ENCODE assay signal across 8 cellular contexts in the genomic region with DNA sequence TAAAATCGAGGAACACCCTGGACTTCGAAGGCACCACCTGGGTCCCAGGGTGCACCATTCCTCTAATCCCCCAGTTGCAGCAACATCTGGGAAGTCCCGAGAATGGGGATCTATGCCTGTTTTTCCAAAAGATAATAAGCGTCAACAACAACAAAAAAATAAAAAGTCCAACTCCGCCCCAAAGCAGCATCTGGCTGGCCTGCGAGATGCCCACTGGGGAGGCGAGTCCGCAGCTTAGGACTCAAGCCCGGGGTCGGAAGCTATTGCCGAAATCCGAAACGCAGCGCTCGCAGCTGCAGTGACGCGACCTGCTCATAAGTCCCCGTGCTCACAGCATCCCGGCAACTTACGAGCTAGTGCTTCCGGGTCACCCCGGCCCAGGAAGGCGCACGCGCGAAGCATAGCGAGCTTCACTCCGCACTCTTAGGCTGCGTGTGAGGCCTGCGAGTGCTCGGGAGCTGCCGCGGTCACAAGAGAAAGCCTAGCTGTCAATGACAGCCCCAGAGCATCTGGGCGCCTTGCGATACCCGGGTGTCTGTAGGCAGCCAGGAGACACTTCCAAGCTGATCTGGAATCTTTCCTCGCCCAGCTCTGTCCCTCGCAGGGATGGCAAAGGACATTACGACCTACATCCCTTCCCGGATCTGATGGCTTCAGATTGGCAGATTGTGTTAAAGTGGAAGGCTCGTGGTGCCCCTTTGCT. TPM values are rescaled to one million over a fixed set of nuclear protein-coding genes. Genes with fewer than 3 reads are reported as not detected.
DNase-seq lines count a peak whose midpoint lies in the region; ATAC-seq and TF ChIP-seq lines count a peak whose summit lies in the region.

No MANE protein-coding gene starts in this region.

- peak overlapping the region; percentile 76 for H3K4me3 ChIP-seq in epithelial cell of proximal tubule (ENCODE audit: low read depth, low read length)

- H3K36me3 Mint-ChIP-seq in IgD-negative memory B cell: no peaks in the 10 kb centered on the region

- peak overlapping the region; percentile 91 to 98 (median 96) for H3K4me3 Mint-ChIP-seq in IgD-negative memory B cell

- peaks cover 6 to 10% (median 7%) of the 10 kb centered on the region in 3 donors for H3K4me1 Mint-ChIP-seq in IgD-negative memory B cell

- DNase-seq in DMS153 (lab: John Stamatoyannopoulos, UW) (peak; percentile 95), OCI-M2 (lab: John Stamatoyannopoulos, UW; ENCODE audit: unreplicated experiment) (peak; percentile 83), epithelial cell of proximal tubule (ENCODE audit: low read depth) (no peak), mucosa of gallbladder (ENCODE audit: low spot score) (peak; percentile 95)
- DNase-seq in activated T-cell treated with anti-CD3 and anti-CD28 coated beads, Interleukin-2, amount 50 U/mL, for 1 hour: peak; percentile 93
- peak; percentile 89 for DNase-seq in stimulated activated CD8-positive, alpha-beta memory T cell treated with anti-CD3 and anti-CD28 coated beads, Interleukin-4, amount 100 ng/mL, for 24 hours (ENCODE audit: low read depth)

- no peaks in the 10 kb centered on the region for H3K9me3 Mint-ChIP-seq in IgD-negative memory B cell

- ATAC-seq in GM21576 (IDR thresholded peaks at IDR 0.05; ENCODE audit: unreplicated experiment): peak; percentile 100

- no peak for TF ChIP-seq CTCF in epithelial cell of proximal tubule (conservative IDR thresholded peaks at IDR 0.05; ENCODE audit: low read depth, low read length)

- no peaks in the 10 kb centered on the region for H3K27me3 Mint-ChIP-seq in IgD-negative memory B cell

- H3K27ac Mint-ChIP-seq in IgD-negative memory B cell: peak overlapping the region; percentile 97 to 98 (median 98)

RNA-seq across cellular contexts. Expression of gene LTN1, which starts 9.9 kb away (rescaled TPM):
- polyA plus RNA-seq in IgD-negative memory B cell: 15.6 TPM
- total RNA-seq in epithelial cell of proximal tubule (18.0 and 21.4 TPM in 2 replicates), mucosa of gallbladder (22.1 TPM)

RNA-seq across cellular contexts. Expression of gene RWDD2B, which starts 16.6 kb away (rescaled TPM):
- polyA plus RNA-seq in IgD-negative memory B cell: 13.0 TPM
- total RNA-seq in epithelial cell of proximal tubule: 4.4 and 9.8 TPM in 2 replicates
- 15.6 TPM for total RNA-seq in mucosa of gallbladder

RNA-seq across cellular contexts. Expression of gene USP16, which starts 21.9 kb away (rescaled TPM):
- 25.7 TPM for polyA plus RNA-seq in IgD-negative memory B cell
- total RNA-seq in epithelial cell of proximal tubule: 20.7 and 30.5 TPM in 2 replicates
- total RNA-seq in mucosa of gallbladder: 29.1 TPM
